In genomic region chr3:197122394-197122793, GRCh38 we compare ENCODE assay signal across 30 cellular contexts.
"Had no signal": no experiment of that assay in that cellular context is flagged by ENCODE, and none has a peak within 500 bp of the region (broad histone marks: within the 10 kb centered on the region; RNA-seq: fewer than 3 reads in every experiment).

No MANE protein-coding gene starts in this region.

- H3K9ac ChIP-seq: neural progenitor cell had no signal

- H3K36me3 Mint-ChIP-seq: natural killer cell had no signal

- H3K36me3 ChIP-seq: neural progenitor cell, neutrophil had no signal

- ATAC-seq: left colon; left lung; lower lobe of right lung; natural killer cell; sciatic nerve; stimulated activated effector memory CD8-positive, alpha-beta T cell treated with anti-CD3 and anti-CD28 coated beads, Interleukin-12 subunit alpha, Interleukin-12 subunit beta, amount 100 ng/mL, for 72 hours; upper lobe of right lung had no signal

- H3K27me3 ChIP-seq: left lung, neural progenitor cell, neutrophil, right atrium auricular region, spleen, suprapubic skin, tibial artery, upper lobe of right lung had no signal

- H3K27ac ChIP-seq: left lung, lower lobe of right lung, neural progenitor cell, neutrophil, right atrium auricular region, skin epidermis, spleen, suprapubic skin, thoracic aorta, tibial artery, upper lobe of right lung had no signal

- H3K4me2 ChIP-seq: neural progenitor cell had no signal

- H3K9me3 ChIP-seq: left lung, lower lobe of right lung, neutrophil, right atrium auricular region, spleen, suprapubic skin, thoracic aorta, tibial artery, upper lobe of right lung had no signal

- H3K4me3 ChIP-seq: left lung, lower lobe of right lung, neural progenitor cell, right atrium auricular region, skin epidermis, spleen, suprapubic skin, thoracic aorta, tibial artery, upper lobe of right lung had no signal

- H3K9me3 Mint-ChIP-seq: immature natural killer cell; naive B cell; natural killer cell; nephron progenitor cell; neural progenitor cell; stimulated activated effector memory CD8-positive, alpha-beta T cell treated with anti-CD3 and anti-CD28 coated beads, Interleukin-12 subunit alpha, Interleukin-12 subunit beta, amount 100 ng/mL, for 72 hours; stimulated activated naive CD8-positive, alpha-beta T cell treated with anti-CD3 and anti-CD28 coated beads, Interleukin-15, Interleukin-2, amounts not matched to agents 100 ng/mL and 50 ng/mL, for 24 hours had no signal

- H3K4me1 ChIP-seq: left lung, lower lobe of right lung, neural progenitor cell, right atrium auricular region, spleen, suprapubic skin, tibial artery, upper lobe of right lung had no signal

- H3K27ac Mint-ChIP-seq: immature natural killer cell; natural killer cell; nephron progenitor cell; neural progenitor cell; progenitor cell of endocrine pancreas; stimulated activated effector memory CD8-positive, alpha-beta T cell treated with anti-CD3 and anti-CD28 coated beads, Interleukin-12 subunit alpha, Interleukin-12 subunit beta, amount 100 ng/mL, for 72 hours; stimulated activated naive CD8-positive, alpha-beta T cell treated with anti-CD3 and anti-CD28 coated beads, Interleukin-15, Interleukin-2, amounts not matched to agents 100 ng/mL and 50 ng/mL, for 24 hours had no signal

- H3K27me3 Mint-ChIP-seq: naive B cell; progenitor cell of endocrine pancreas; stimulated activated naive CD8-positive, alpha-beta T cell treated with anti-CD3 and anti-CD28 coated beads, Interleukin-15, Interleukin-2, amounts not matched to agents 100 ng/mL and 50 ng/mL, for 24 hours had no signal

- H2AFZ ChIP-seq: neural progenitor cell had no signal

- H3K4me1 Mint-ChIP-seq: immature natural killer cell, naive B cell, nephron progenitor cell, neural progenitor cell had no signal

- H3K4me3 Mint-ChIP-seq: immature natural killer cell; naive B cell; natural killer cell; nephron progenitor cell; neural progenitor cell; stimulated activated effector memory CD8-positive, alpha-beta T cell treated with anti-CD3 and anti-CD28 coated beads, Interleukin-12 subunit alpha, Interleukin-12 subunit beta, amount 100 ng/mL, for 72 hours; stimulated activated naive CD8-positive, alpha-beta T cell treated with anti-CD3 and anti-CD28 coated beads, Interleukin-15, Interleukin-2, amounts not matched to agents 100 ng/mL and 50 ng/mL, for 24 hours had no signal

- FAIRE-seq: islet of Langerhans, kidney, urothelium cell line had no signal

- DNase-seq: hypothalamus; immature natural killer cell; kidney; left colon; left lung; lower lobe of right lung; mammary epithelial cell; mesenchymal stem cell; naive B cell; natural killer cell; nephron progenitor cell; occipital lobe; spleen; stimulated activated CD4-positive, alpha-beta T cell treated with anti-CD3 and anti-CD28 coated beads, Interleukin-4, amount 100 ng/mL, for 24 hours; stimulated activated naive CD4-positive, alpha-beta T cell; tibial artery; trophoblast cell; upper lobe of right lung had no signal
